ENCODE assay signal across 8 cellular contexts in genomic region chr17:74212913-74213791, GRCh38. TPM values are rescaled to one million over a fixed set of nuclear protein-coding genes. Genes with fewer than 3 reads are reported as not detected.
DNase-seq lines count a peak whose midpoint lies in the region; ATAC-seq lines count a peak whose summit lies in the region.

TSS of gene TTYH2 (plus strand) at chr17:74213571. CDS start at chr17:74213588, 17 bp downstream.

- H2BK15ac ChIP-seq in mesendoderm (replicated peaks; ENCODE audit: low read depth), result no peak within 1 kb of the TSS

- peak within 1 kb of the TSS; percentile 84 to 97 (median 92) for H3K27ac Mint-ChIP-seq in CD4-positive, alpha-beta memory T cell
- H3K27ac Mint-ChIP-seq in effector memory CD8-positive, alpha-beta T cell, result peak within 1 kb of the TSS; percentile 65 to 86

- WGBS in mesendoderm (ENCODE audit: extremely low coverage, insufficient coverage, low lambda C conversion rate), result no CpG with 5 or more reads among the region's 62 CpGs

- H2BK120ac ChIP-seq in mesendoderm (ENCODE audit: low read depth, low read length), result no peak within 1 kb of the TSS

- no peak within 1 kb of the TSS for H3K18ac ChIP-seq in mesendoderm (ENCODE audit: low read length)

- peaks cover 26 to 67% (median 46%) of the 10 kb centered on the region in 4 donors for H3K4me1 Mint-ChIP-seq in CD4-positive, alpha-beta memory T cell
- H3K4me1 Mint-ChIP-seq in effector memory CD8-positive, alpha-beta T cell (ENCODE audit: low read depth in 2 of 2), result peaks cover 45 to 46% of the 10 kb centered on the region in 2 donors

- no peak within 1 kb of the TSS for H4K8ac ChIP-seq in mesendoderm (ENCODE audit: low read depth, low read length)

- intact Hi-C loops in CD4-positive, alpha-beta memory T cell (cut with micrococcal nuclease), result loop anchor here (1.0 kb wide), 2 partner anchors 10 to 67 kb away; partner anchors contain the start of gene RPL38

- H3K4me3 ChIP-seq in CD4-positive, alpha-beta memory T cell (ENCODE audit: low read length in 2 of 2), result peak within 1 kb of the TSS; percentile 58
- H3K4me3 ChIP-seq in mesendoderm (ENCODE audit: low read length), result peak within 1 kb of the TSS; percentile 32

- ATAC-seq in GM19438 (IDR thresholded peaks at IDR 0.05; ENCODE audit: low read depth, unreplicated experiment) (peak; percentile 74), HG03571 (IDR thresholded peaks at IDR 0.05; ENCODE audit: unreplicated experiment) (peak; percentile 71)
- peak; percentile 77 for ATAC-seq in effector memory CD8-positive, alpha-beta T cell (replicated peaks)

- peak within 1 kb of the TSS; percentile 85 for H3K56ac ChIP-seq in mesendoderm (ENCODE audit: low read length)

- H3K4me1 ChIP-seq in CD4-positive, alpha-beta memory T cell (ENCODE audit: insufficient read depth, low read length), result peaks cover 59% of the 10 kb centered on the region
- peaks cover 8% of the 10 kb centered on the region for H3K4me1 ChIP-seq in mesendoderm (ENCODE audit: control insufficient read depth, low read depth, low read length)

- peaks cover 22% of the 10 kb centered on the region for H3K36me3 ChIP-seq in CD4-positive, alpha-beta memory T cell (ENCODE audit: insufficient read depth, low read length)
- H3K36me3 ChIP-seq in mesendoderm (ENCODE audit: control insufficient read depth, insufficient read depth, low read length), result peaks cover 8% of the 10 kb centered on the region

- no peak within 1 kb of the TSS for H4K5ac ChIP-seq in mesendoderm (ENCODE audit: low read length)

- H3K27me3 Mint-ChIP-seq in CD4-positive, alpha-beta memory T cell, result no peaks in the 10 kb centered on the region
- no peaks in the 10 kb centered on the region for H3K27me3 Mint-ChIP-seq in effector memory CD8-positive, alpha-beta T cell

- H3K79me1 ChIP-seq in mesendoderm (ENCODE audit: low read length), result peaks cover 2% of the 10 kb centered on the region

- H3K27ac ChIP-seq in CD4-positive, alpha-beta memory T cell (ENCODE audit: low read depth, low read length), result peak within 1 kb of the TSS; percentile 52
- no peak within 1 kb of the TSS for H3K27ac ChIP-seq in mesendoderm (ENCODE audit: low read depth, low read length)

- H2AK5ac ChIP-seq in mesendoderm (ENCODE audit: low read length), result no peak within 1 kb of the TSS

- H3K4me2 ChIP-seq in mesendoderm (ENCODE audit: low read length), result peak within 1 kb of the TSS; percentile 81

- peak; percentile 65 to 83 (median 71) for DNase-seq in CD4-positive, alpha-beta memory T cell
- peak; percentile 90 to 91 for DNase-seq in NOMO-1 (lab: John Stamatoyannopoulos, UW; ENCODE audit: unreplicated experiment in 2 of 2)
- peak; percentile 51 to 56 (median 52) for DNase-seq in effector memory CD8-positive, alpha-beta T cell
- DNase-seq in mesendoderm, result peak; percentile 88
- DNase-seq in stimulated activated CD8-positive, alpha-beta memory T cell treated with anti-CD3 and anti-CD28 coated beads, Interleukin-15, amount 100 ng/mL, for 24 hours (ENCODE audit: low read depth), result peak; percentile 51

- no peaks in the 10 kb centered on the region for H3K9me3 ChIP-seq in CD4-positive, alpha-beta memory T cell (ENCODE audit: control insufficient read depth in 1 of 2, low read length in 2 of 2)

- POLR2A ChIA-PET in CD4-positive, alpha-beta memory T cell (lab: Charles Lee; ENCODE audit: partially characterized antibody), result interaction anchor here (0.6 to 9.2 kb wide), 18 partner anchors 9 to 525 kb away, joined by 3 to 129 read pairs (median 5); partner anchors contain the start of genes BTBD17, DNAI2 and RPL38
- POLR2A ChIA-PET in activated CD8-positive, alpha-beta memory T cell treated with anti-CD3 and anti-CD28 coated beads for 36 hours (lab: Charles Lee), result interaction anchor here (0.9 kb wide), 1 partner anchor 9 kb away, joined by 6 read pairs; no protein-coding TSS in a partner anchor

- no peak within 1 kb of the TSS for H2BK5ac ChIP-seq in mesendoderm (ENCODE audit: low read length)

- H3K9me3 Mint-ChIP-seq in CD4-positive, alpha-beta memory T cell, result no peaks in the 10 kb centered on the region
- no peaks in the 10 kb centered on the region for H3K9me3 Mint-ChIP-seq in effector memory CD8-positive, alpha-beta T cell

- H3K36me3 Mint-ChIP-seq in CD4-positive, alpha-beta memory T cell, result peaks cover 21 to 37% of the 10 kb centered on the region in 2 donors
- peaks cover 63% of the 10 kb centered on the region for H3K36me3 Mint-ChIP-seq in effector memory CD8-positive, alpha-beta T cell (ENCODE audit: insufficient read depth)

- CTCF ChIA-PET in CD4-positive, alpha-beta memory T cell (lab: Charles Lee; ENCODE audit: partially characterized antibody), result interaction anchor here (0.6 to 14.6 kb wide), 19 partner anchors 10 to 1116 kb away, joined by 3 to 230 read pairs (median 3); partner anchors contain the start of gene RPL38
- CTCF ChIA-PET in activated CD8-positive, alpha-beta memory T cell treated with anti-CD3 and anti-CD28 coated beads for 36 hours (lab: Charles Lee), result interaction anchor here (0.6 to 1.4 kb wide), 8 partner anchors 9 to 1258 kb away, joined by 3 to 7 read pairs (median 4); partner anchors contain the start of gene RPL38

- peak within 1 kb of the TSS; percentile 81 for H3K23ac ChIP-seq in mesendoderm (ENCODE audit: low read length)

- peaks cover 3% of the 10 kb centered on the region for H3K79me2 ChIP-seq in mesendoderm (ENCODE audit: control insufficient read depth, insufficient read depth, low read length)

- H3K9ac ChIP-seq in mesendoderm (ENCODE audit: low read length), result peak within 1 kb of the TSS; percentile 65

- no peaks in the 10 kb centered on the region for H3K27me3 ChIP-seq in CD4-positive, alpha-beta memory T cell (ENCODE audit: insufficient read depth, low read length)
- H3K27me3 ChIP-seq in mesendoderm (ENCODE audit: insufficient read depth, low read length, poor library complexity), result peaks cover 2% of the 10 kb centered on the region

- no peak within 1 kb of the TSS for H3K4ac ChIP-seq in mesendoderm (ENCODE audit: low read depth, low read length)

- peak within 1 kb of the TSS; percentile 83 to 97 (median 91) for H3K4me3 Mint-ChIP-seq in CD4-positive, alpha-beta memory T cell
- H3K4me3 Mint-ChIP-seq in effector memory CD8-positive, alpha-beta T cell, result peak within 1 kb of the TSS; percentile 88 to 95

RNA-seq across cellular contexts. Expression of gene TTYH2, which starts in this region (rescaled TPM):
- 10 to 100 TPM; 40.5 to 42.4 TPM for total RNA-seq in CD4-positive, alpha-beta memory T cell
- 1 to 10 TPM; 7.0 to 7.9 TPM for polyA plus RNA-seq in CD4-positive, alpha-beta memory T cell
- 10 to 100 TPM; 15.2 to 16.0 TPM for total RNA-seq in activated CD8-positive, alpha-beta memory T cell treated with anti-CD3 and anti-CD28 coated beads for 36 hours
- polyA plus RNA-seq in mesendoderm (2013, experiment 1 of 2), result 1.2 TPM
- polyA plus RNA-seq in mesendoderm (2013, experiment 2 of 2), result 1.1 TPM
